Comparison of ENCODE assay signal across 6 cellular contexts in genomic region chr4:30855232-30855631, GRCh38.
"Had no signal": no experiment of that assay in that cellular context is flagged by ENCODE, and none has a peak within 500 bp of the region (broad histone marks: within the 10 kb centered on the region; RNA-seq: fewer than 3 reads in every experiment).

No MANE protein-coding gene starts in this region.

- H3K4me3 ChIP-seq: GM23248, HAP-1, K562 had no signal

- H3K4me1 ChIP-seq: HAP-1 had no signal

- H2AFZ ChIP-seq: GM23248 had no signal

- DNase-seq: GM23248, GOT3, H7 had no signal

- H3K36me3 ChIP-seq: HAP-1 had no signal

- ATAC-seq: K562 had no signal

- H3K9me3 ChIP-seq: HAP-1 had no signal

- H3K27ac ChIP-seq: GM23248 had no signal

- H3K9ac ChIP-seq: GM23248 had no signal

- FAIRE-seq: HTR-8/SVneo, K562 had no signal
